In genomic region chr9:6884101-6884500, GRCh38 we compare ENCODE assay signal across 16 cellular contexts.
"Had no signal": no experiment of that assay in that cellular context is flagged by ENCODE, and none has a peak within 500 bp of the region (broad histone marks: within the 10 kb centered on the region; RNA-seq: fewer than 3 reads in every experiment).

No MANE protein-coding gene starts in this region.

- DNase-seq: dermis blood vessel endothelial cell; foreskin keratinocyte; head of caudate nucleus; mesendoderm; naive B cell; occipital lobe; psoas muscle; retina; right lobe of liver; stimulated activated CD4-positive, alpha-beta T cell treated with anti-CD3 and anti-CD28 coated beads, Interleukin-4, amount 100 ng/mL, for 1 hour; stimulated activated CD8-positive, alpha-beta memory T cell treated with anti-CD3 and anti-CD28 coated beads, Interleukin-4, amount 100 ng/mL, for 48 hours; stimulated activated naive CD8-positive, alpha-beta T cell treated with anti-CD3 and anti-CD28 coated beads, Interleukin-15, Interleukin-2, amounts not matched to agents 100 U/mL and 50 U/mL, for 24 hours; thyroid gland had no signal

- H3K4me3 Mint-ChIP-seq: naive B cell; nephron; stimulated activated effector memory CD8-positive, alpha-beta T cell treated with anti-CD3 and anti-CD28 coated beads, Interleukin-12 subunit alpha, Interleukin-12 subunit beta, amount 100 ng/mL, for 72 hours; type B pancreatic cell had no signal

- H3K9me3 Mint-ChIP-seq: nephron; stimulated activated effector memory CD8-positive, alpha-beta T cell treated with anti-CD3 and anti-CD28 coated beads, Interleukin-12 subunit alpha, Interleukin-12 subunit beta, amount 100 ng/mL, for 72 hours; type B pancreatic cell had no signal

- H3K4me1 Mint-ChIP-seq: nephron had no signal

- H3K27me3 Mint-ChIP-seq: naive B cell, type B pancreatic cell had no signal

- ATAC-seq: foreskin keratinocyte; psoas muscle; right lobe of liver; stimulated activated effector memory CD8-positive, alpha-beta T cell treated with anti-CD3 and anti-CD28 coated beads, Interleukin-12 subunit alpha, Interleukin-12 subunit beta, amount 100 ng/mL, for 72 hours; stimulated activated naive CD8-positive, alpha-beta T cell treated with anti-CD3 and anti-CD28 coated beads, Interleukin-15, Interleukin-2, amounts not matched to agents 100 U/mL and 50 U/mL, for 24 hours had no signal
